18 cellular contexts compared by ENCODE assay signal in genomic region chr3:53234130-53234840, GRCh38. TPM values are rescaled to one million over a fixed set of nuclear protein-coding genes. Genes with fewer than 3 reads are reported as not detected.
A peak's percentile ranks its signal among the peaks of the same experiment; 100 is the strongest.
DNase-seq lines count a peak whose midpoint lies in the region; ATAC-seq and TF ChIP-seq lines count a peak whose summit lies in the region.
"Had no signal": no experiment of that assay in that cellular context is flagged by ENCODE, and none has a peak within 500 bp of the region (broad histone marks: within the 10 kb centered on the region; RNA-seq: fewer than 3 reads in every experiment).

No MANE protein-coding gene starts in this region.

- TF ChIP-seq CTCF in H9 (conservative IDR thresholded peaks at IDR 0.05) (no peak), progenitor cell of endocrine pancreas (IDR thresholded peaks at IDR 0.05; ENCODE audit: unreplicated experiment) (no peak)

- no peak overlapping the region for H2BK12ac ChIP-seq in H9 (ENCODE audit: insufficient read length, low read depth, low read length)

- H3K27me3 ChIP-seq in H9 (ENCODE audit: insufficient read depth, low read length): no peaks in the 10 kb centered on the region
- H3K27me3 ChIP-seq: ovary, right lobe of liver, tibial artery had no signal

- H3K4me1 ChIP-seq in H9 (ENCODE audit: insufficient read depth, low read length): no peaks in the 10 kb centered on the region

- H3K4ac ChIP-seq in H9 (ENCODE audit: low read depth, low read length): no peak overlapping the region

- H4K20me1 ChIP-seq in H9 (ENCODE audit: control insufficient read depth, insufficient read depth, insufficient read length): peaks cover 2% of the 10 kb centered on the region

- intact Hi-C loops in dendritic cell treated with granulocyte-macrophage colony-stimulating factor and Interleukin-4, amounts not matched to agents 40 ng/mL and 50 ng/mL, for 4 days (cut with micrococcal nuclease): no loop called here

- no peak overlapping the region for H2AK5ac ChIP-seq in H9 (ENCODE audit: insufficient read length, low read length)

- H3T11ph ChIP-seq in H9 (ENCODE audit: low read length): no peak overlapping the region

- H3K9me3 ChIP-seq in H9 (ENCODE audit: control insufficient read depth, low read depth, low read length): no peaks in the 10 kb centered on the region
- H3K9me3 ChIP-seq: ovary, right lobe of liver, tibial artery had no signal

- H2BK15ac ChIP-seq in H9 (ENCODE audit: low read depth, low read length): no peak overlapping the region

- no peaks in the 10 kb centered on the region for H3K23me2 ChIP-seq in H9 (ENCODE audit: insufficient read length, low read depth, low read length, poor library complexity, severe bottlenecking)

- H3K23ac ChIP-seq in H9 (ENCODE audit: insufficient read length, low read depth, low read length): no peak overlapping the region

- H2BK5ac ChIP-seq in H9 (ENCODE audit: insufficient read length, low read length): no peak overlapping the region

- no peak overlapping the region for H3K9ac ChIP-seq in H9 (ENCODE audit: extremely low read depth, insufficient read length, low read length)
- H3K9ac ChIP-seq: GM23248 had no signal

- H3K36me3 Mint-ChIP-seq in activated naive CD8-positive, alpha-beta T cell treated with anti-CD3 and anti-CD28 coated beads, Interleukin-2, amount 10 ng/mL, durations not matched to agents 7 days and 5 days: peaks cover 12% of the 10 kb centered on the region
- H3K36me3 Mint-ChIP-seq in activated naive CD8-positive, alpha-beta T cell treated with anti-CD3 and anti-CD28 coated beads for 36 hours: peaks cover 10% of the 10 kb centered on the region
- H3K36me3 Mint-ChIP-seq in H9 (ENCODE audit: insufficient read depth in 1 of 3, low read depth in 3 of 3) (peaks cover 69 to 93% (median 86%) of the 10 kb centered on the region in 3 experiments), progenitor cell of endocrine pancreas (ENCODE audit: insufficient read depth) (peaks cover 7% of the 10 kb centered on the region)
- H3K36me3 Mint-ChIP-seq in dendritic cell treated with granulocyte-macrophage colony-stimulating factor and Interleukin-4, amounts not matched to agents 40 ng/mL and 50 ng/mL, for 4 days (ENCODE audit: low read depth): peaks cover 100% of the 10 kb centered on the region

- no peak overlapping the region for H3K18ac ChIP-seq in H9 (ENCODE audit: insufficient read length, low read depth, low read length)

- H3K27me3 Mint-ChIP-seq in activated naive CD8-positive, alpha-beta T cell treated with anti-CD3 and anti-CD28 coated beads, Interleukin-2, amount 10 ng/mL, durations not matched to agents 7 days and 5 days: no peaks in the 10 kb centered on the region
- H3K27me3 Mint-ChIP-seq in activated naive CD8-positive, alpha-beta T cell treated with anti-CD3 and anti-CD28 coated beads for 36 hours: no peaks in the 10 kb centered on the region
- H3K27me3 Mint-ChIP-seq in H9 (ENCODE audit: low read depth) (no peaks in the 10 kb centered on the region), progenitor cell of endocrine pancreas (no peaks in the 10 kb centered on the region)
- H3K27me3 Mint-ChIP-seq in dendritic cell treated with granulocyte-macrophage colony-stimulating factor and Interleukin-4, amounts not matched to agents 40 ng/mL and 50 ng/mL, for 4 days: no peaks in the 10 kb centered on the region
- H3K27me3 Mint-ChIP-seq: stimulated activated naive B cell treated with anti-CD40 and anti-IgM and Interleukin-4, amounts not matched to agents 10 μg/mL and 1 μg/mL and 100 μg/mL, for 72 hours; T-helper 17 cell had no signal

- no peak overlapping the region for H2BK120ac ChIP-seq in H9 (ENCODE audit: low read depth, low read length, poor library complexity, severe bottlenecking)

- DNase-seq in activated naive CD8-positive, alpha-beta T cell treated with anti-CD3 and anti-CD28 coated beads, Interleukin-2, amount 10 ng/mL, durations not matched to agents 7 days and 5 days: peak; percentile 63
- no peak for DNase-seq in activated naive CD8-positive, alpha-beta T cell treated with anti-CD3 and anti-CD28 coated beads for 36 hours
- DNase-seq in H9: no peak
- DNase-seq in progenitor cell of endocrine pancreas (ENCODE audit: low spot score, unreplicated experiment): no peak
- no peak for DNase-seq in cerebellar nuclear complex (lab: John Stamatoyannopoulos, UW)
- no peak for DNase-seq in A172 (ENCODE audit: low spot score)
- no peak for DNase-seq in NCI-H82 (lab: John Stamatoyannopoulos, UW)
- DNase-seq: AML-193; GM23248; NCI-H1436 treated with DMSO at 0.1 percent for 48 hours; NCI-H2171 treated with DMSO at 0.1 percent for 48 hours; SIG-M5; stimulated activated naive B cell treated with anti-CD40 and anti-IgM and Interleukin-4, amounts not matched to agents 10 μg/mL and 1 μg/mL and 100 μg/mL, for 72 hours; T-helper 17 cell; tibial artery had no signal

- H3K27ac Mint-ChIP-seq in activated naive CD8-positive, alpha-beta T cell treated with anti-CD3 and anti-CD28 coated beads, Interleukin-2, amount 10 ng/mL, durations not matched to agents 7 days and 5 days: peak overlapping the region; percentile 81
- no peak overlapping the region for H3K27ac Mint-ChIP-seq in activated naive CD8-positive, alpha-beta T cell treated with anti-CD3 and anti-CD28 coated beads for 36 hours
- H3K27ac Mint-ChIP-seq in H9 (peak overlapping the region in 2 of 3 experiments; percentile 33 to 44; a peak in 1 of 7 replicates), progenitor cell of endocrine pancreas (peak overlapping the region; percentile 86)
- peak overlapping the region; percentile 85 for H3K27ac Mint-ChIP-seq in dendritic cell treated with granulocyte-macrophage colony-stimulating factor and Interleukin-4, amounts not matched to agents 40 ng/mL and 50 ng/mL, for 4 days

- ATAC-seq in activated naive CD8-positive, alpha-beta T cell treated with anti-CD3 and anti-CD28 coated beads, Interleukin-2, amount 10 ng/mL, durations not matched to agents 7 days and 5 days (ENCODE audit: low read depth): peak; percentile 76
- ATAC-seq: right lobe of liver; stimulated activated naive B cell treated with anti-CD40 and anti-IgM and Interleukin-4, amounts not matched to agents 10 μg/mL and 1 μg/mL and 100 μg/mL, for 72 hours; T-helper 17 cell had no signal

- no peak overlapping the region for H3K56ac ChIP-seq in H9 (ENCODE audit: insufficient read length, low read depth, low read length)

- no peak overlapping the region for H2BK20ac ChIP-seq in H9 (ENCODE audit: low read depth, low read length, poor library complexity, severe bottlenecking)

- H2AFZ ChIP-seq in H9 (ENCODE audit: low read length): no peak overlapping the region
- H2AFZ ChIP-seq: GM23248 had no signal

- peaks cover 24% of the 10 kb centered on the region for H3K4me1 Mint-ChIP-seq in activated naive CD8-positive, alpha-beta T cell treated with anti-CD3 and anti-CD28 coated beads, Interleukin-2, amount 10 ng/mL, durations not matched to agents 7 days and 5 days
- H3K4me1 Mint-ChIP-seq in activated naive CD8-positive, alpha-beta T cell treated with anti-CD3 and anti-CD28 coated beads for 36 hours: no peaks in the 10 kb centered on the region
- peaks cover 4 to 9% of the 10 kb centered on the region in 2 experiments; a peak in 3 of 4 replicates for H3K4me1 Mint-ChIP-seq in H9
- H3K4me1 Mint-ChIP-seq in dendritic cell treated with granulocyte-macrophage colony-stimulating factor and Interleukin-4, amounts not matched to agents 40 ng/mL and 50 ng/mL, for 4 days (ENCODE audit: low read depth): peaks cover 67% of the 10 kb centered on the region
- no peaks in the 10 kb centered on the region for H3K4me1 Mint-ChIP-seq in progenitor cell of endocrine pancreas (ENCODE audit: low read depth)
- H3K4me1 Mint-ChIP-seq: T-helper 17 cell had no signal

- H4K91ac ChIP-seq in H9 (ENCODE audit: insufficient read length, low read depth, low read length): no peak overlapping the region

- H3K79me1 ChIP-seq in H9 (ENCODE audit: insufficient read depth, low read depth, low read length, poor library complexity, severe bottlenecking): no peaks in the 10 kb centered on the region

- no peaks in the 10 kb centered on the region for H3K9me3 Mint-ChIP-seq in activated naive CD8-positive, alpha-beta T cell treated with anti-CD3 and anti-CD28 coated beads, Interleukin-2, amount 10 ng/mL, durations not matched to agents 7 days and 5 days
- H3K9me3 Mint-ChIP-seq in activated naive CD8-positive, alpha-beta T cell treated with anti-CD3 and anti-CD28 coated beads for 36 hours: no peaks in the 10 kb centered on the region
- H3K9me3 Mint-ChIP-seq in H9 (no peaks in the 10 kb centered on the region), progenitor cell of endocrine pancreas (ENCODE audit: low read depth) (no peaks in the 10 kb centered on the region)
- H3K9me3 Mint-ChIP-seq in dendritic cell treated with granulocyte-macrophage colony-stimulating factor and Interleukin-4, amounts not matched to agents 40 ng/mL and 50 ng/mL, for 4 days: no peaks in the 10 kb centered on the region
- H3K9me3 Mint-ChIP-seq: stimulated activated naive B cell treated with anti-CD40 and anti-IgM and Interleukin-4, amounts not matched to agents 10 μg/mL and 1 μg/mL and 100 μg/mL, for 72 hours had no signal

- H4K8ac ChIP-seq in H9 (replicated peaks; ENCODE audit: insufficient read length, low read depth, low read length): no peak overlapping the region

- POLR2A ChIA-PET in activated naive CD8-positive, alpha-beta T cell treated with anti-CD3 and anti-CD28 coated beads, Interleukin-2, amount 10 ng/mL, durations not matched to agents 7 days and 5 days (lab: Charles Lee): interaction anchor here (1.2 to 1.9 kb wide), 5 partner anchors 14 to 113 kb away, joined by 3 to 10 read pairs (median 5); partner anchors contain the start of gene DCP1A

- peak overlapping the region; percentile 48 for H3K4me3 Mint-ChIP-seq in activated naive CD8-positive, alpha-beta T cell treated with anti-CD3 and anti-CD28 coated beads, Interleukin-2, amount 10 ng/mL, durations not matched to agents 7 days and 5 days
- no peak overlapping the region for H3K4me3 Mint-ChIP-seq in activated naive CD8-positive, alpha-beta T cell treated with anti-CD3 and anti-CD28 coated beads for 36 hours
- H3K4me3 Mint-ChIP-seq in H9 (no peak overlapping the region; a peak in 1 of 5 replicates), progenitor cell of endocrine pancreas (ENCODE audit: low read depth) (no peak overlapping the region)
- no peak overlapping the region for H3K4me3 Mint-ChIP-seq in dendritic cell treated with granulocyte-macrophage colony-stimulating factor and Interleukin-4, amounts not matched to agents 40 ng/mL and 50 ng/mL, for 4 days
- H3K4me3 Mint-ChIP-seq: stimulated activated naive B cell treated with anti-CD40 and anti-IgM and Interleukin-4, amounts not matched to agents 10 μg/mL and 1 μg/mL and 100 μg/mL, for 72 hours; T-helper 17 cell had no signal

- H3K79me2 ChIP-seq in H9 (ENCODE audit: insufficient read depth, low read length): no peaks in the 10 kb centered on the region

- H3K4me2 ChIP-seq in H9 (ENCODE audit: insufficient read depth, insufficient read length, low read length): no peak overlapping the region

- WGBS in H9 (ENCODE audit: extremely low coverage, insufficient read length, low lambda C conversion rate): no CpG with 5 or more reads among the region's 15 CpGs

- H3K14ac ChIP-seq in H9 (ENCODE audit: insufficient read depth, low read length): no peak overlapping the region

- H4K5ac ChIP-seq in H9 (ENCODE audit: insufficient read length, low read depth, low read length): no peak overlapping the region

- H3K27ac ChIP-seq in H9 (ENCODE audit: insufficient read length, low read depth, low read length): no peak overlapping the region
- H3K27ac ChIP-seq: GM23248, ovary, right lobe of liver had no signal

RNA-seq across cellular contexts. Expression of gene TKT, which starts 21.5 kb away (rescaled TPM):
- total RNA-seq in activated naive CD8-positive, alpha-beta T cell treated with anti-CD3 and anti-CD28 coated beads, Interleukin-2, amount 10 ng/mL, durations not matched to agents 7 days and 5 days: 100 to 1,000 TPM; 204 to 210 TPM
- total RNA-seq in activated naive CD8-positive, alpha-beta T cell treated with anti-CD3 and anti-CD28 coated beads for 36 hours: 100 to 1,000 TPM; 285 to 287 TPM
- total RNA-seq in H9 (2021) (650 and 676 TPM in 2 replicates), progenitor cell of endocrine pancreas (250 and 259 TPM in 2 replicates)
- 406 and 438 TPM in 2 replicates for total RNA-seq in A172 (2014; rRNA removed; shearing (Covaris generic))
